ENCODE assay signal across 16 cellular contexts in the genomic region with DNA sequence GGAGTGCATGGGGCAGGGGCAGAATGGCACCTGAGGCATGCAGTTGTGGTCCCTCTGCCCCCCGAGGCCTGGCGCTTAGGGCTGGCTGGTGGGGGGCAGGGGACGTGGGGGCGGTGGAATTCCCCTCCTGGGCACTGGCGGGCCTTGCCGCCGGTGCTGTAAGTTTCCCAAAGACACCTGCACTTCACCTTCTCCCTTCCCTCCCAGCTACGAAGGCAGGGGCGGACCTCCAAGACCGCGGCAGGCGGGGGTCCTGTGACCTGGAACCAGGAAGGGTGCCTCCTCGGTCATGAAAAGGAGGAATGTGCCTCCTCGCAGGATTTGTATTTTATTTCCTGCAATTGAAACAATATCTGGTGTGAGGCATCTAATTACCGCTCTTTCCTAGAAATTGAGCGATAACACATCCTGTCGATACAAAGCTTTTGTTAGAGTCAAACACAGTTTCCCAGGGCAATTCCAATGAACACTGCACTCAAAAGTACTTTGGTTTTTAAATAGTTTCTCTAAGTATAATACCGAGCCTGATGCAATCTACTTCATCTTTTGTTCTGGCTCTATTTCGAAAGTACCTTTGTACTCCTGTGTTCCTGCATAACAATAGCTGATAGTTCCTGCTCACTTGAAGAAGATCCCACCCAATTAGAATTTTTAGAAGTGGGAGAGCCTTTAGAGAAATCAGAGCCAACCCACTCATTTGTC. TPM values are rescaled to one million over a fixed set of nuclear protein-coding genes. Genes with fewer than 3 reads are reported as not detected.
"Had no signal": no experiment of that assay in that cellular context is flagged by ENCODE, and none has a peak within 500 bp of the region (broad histone marks: within the 10 kb centered on the region; RNA-seq: fewer than 3 reads in every experiment).

No MANE protein-coding gene starts in this region.

- H3K27ac ChIP-seq: foreskin keratinocyte, left lung had no signal

- H3K36me3 ChIP-seq: left lung had no signal

- H3K4me1 Mint-ChIP-seq: activated CD4-positive, alpha-beta T cell treated with anti-CD3 and anti-CD28 coated beads for 36 hours; stimulated activated naive CD8-positive, alpha-beta T cell treated with anti-CD3 and anti-CD28 coated beads, Interleukin-15, amount 100 ng/mL, for 72 hours had no signal

- H3K27me3 ChIP-seq: foreskin keratinocyte had no signal

- H3K9me3 Mint-ChIP-seq: activated naive CD4-positive, alpha-beta T cell treated with anti-CD3 and anti-CD28 coated beads, Interleukin-2, amount 50 U/mL, for 72 hours; activated T-helper 1 cell treated with anti-CD3 and anti-CD28 coated beads, Interleukin-12 subunit alpha, Interleukin-12 subunit beta, Interleukin-2, Interleukin-4 antibody, amounts not matched to agents 30 ng/mL and 10 ng/mL and 1 ng/mL, durations not matched to agents 14 hours and 24 hours and 36 hours; stimulated activated naive CD8-positive, alpha-beta T cell treated with anti-CD3 and anti-CD28 coated beads, Interleukin-15, amount 100 ng/mL, for 72 hours; T-helper 2 cell treated with Interferon-gamma antibody and Interleukin-4, amounts not matched to agents 5 μg/mL and 100 μg/mL, for 36 hours; type B pancreatic cell had no signal

- H3K4me3 Mint-ChIP-seq: activated CD4-positive, alpha-beta T cell treated with anti-CD3 and anti-CD28 coated beads for 36 hours; activated T-helper 1 cell treated with anti-CD3 and anti-CD28 coated beads, Interleukin-12 subunit alpha, Interleukin-12 subunit beta, Interleukin-2, Interleukin-4 antibody, amounts not matched to agents 30 ng/mL and 10 ng/mL and 1 ng/mL, durations not matched to agents 14 hours and 24 hours and 36 hours; nephron progenitor cell; stimulated activated naive CD8-positive, alpha-beta T cell treated with anti-CD3 and anti-CD28 coated beads, Interleukin-15, amount 100 ng/mL, for 72 hours; T-helper 2 cell treated with Interferon-gamma antibody and Interleukin-4, amounts not matched to agents 5 μg/mL and 100 μg/mL, for 36 hours; type B pancreatic cell had no signal

- H3K9me3 ChIP-seq: left lung had no signal

- DNase-seq: activated CD4-positive, alpha-beta T cell treated with anti-CD3 and anti-CD28 coated beads for 36 hours; activated CD4-positive, alpha-beta T cell treated with anti-CD3 and anti-CD28 coated beads, Interleukin-2, amount 50 U/mL, for 48 hours; activated gamma-delta T cell treated with Interleukin-2 at 50 U/mL for 16 hours; foreskin keratinocyte; left lung; mammary epithelial cell; nephron progenitor cell; small intestine; stimulated activated CD4-positive, alpha-beta T cell treated with anti-CD3 and anti-CD28 coated beads, Interleukin-15, amount 100 ng/mL, for 24 hours; stimulated activated CD4-positive, alpha-beta T cell treated with anti-CD3 and anti-CD28 coated beads, Interleukin-2, amount 100 ng/mL, for 48 hours; stimulated activated naive CD8-positive, alpha-beta T cell treated with anti-CD3 and anti-CD28 coated beads, Interleukin-15, amount 100 ng/mL, for 72 hours had no signal

- H3K4me3 ChIP-seq: left lung had no signal

- H3K36me3 Mint-ChIP-seq: activated naive CD4-positive, alpha-beta T cell treated with anti-CD3 and anti-CD28 coated beads, Interleukin-2, amount 50 U/mL, for 72 hours; type B pancreatic cell had no signal

- ATAC-seq: activated CD4-positive, alpha-beta T cell treated with anti-CD3 and anti-CD28 coated beads for 36 hours; activated naive CD4-positive, alpha-beta T cell treated with anti-CD3 and anti-CD28 coated beads, Interleukin-2, amount 50 U/mL, for 72 hours; foreskin keratinocyte; left lung; stimulated activated naive CD8-positive, alpha-beta T cell treated with anti-CD3 and anti-CD28 coated beads, Interleukin-15, amount 100 ng/mL, for 72 hours had no signal

- H3K4me1 ChIP-seq: foreskin keratinocyte, left lung had no signal

- H3K27ac Mint-ChIP-seq: activated CD4-positive, alpha-beta T cell treated with anti-CD3 and anti-CD28 coated beads for 36 hours; activated naive CD4-positive, alpha-beta T cell treated with anti-CD3 and anti-CD28 coated beads, Interleukin-2, amount 50 U/mL, for 72 hours; activated T-helper 1 cell treated with anti-CD3 and anti-CD28 coated beads, Interleukin-12 subunit alpha, Interleukin-12 subunit beta, Interleukin-2, Interleukin-4 antibody, amounts not matched to agents 30 ng/mL and 10 ng/mL and 1 ng/mL, durations not matched to agents 14 hours and 24 hours and 36 hours; stimulated activated naive CD8-positive, alpha-beta T cell treated with anti-CD3 and anti-CD28 coated beads, Interleukin-15, amount 100 ng/mL, for 72 hours; T-helper 2 cell treated with Interferon-gamma antibody and Interleukin-4, amounts not matched to agents 5 μg/mL and 100 μg/mL, for 36 hours had no signal

RNA-seq across cellular contexts. Expression of a gene that starts 12.3 kb away (rescaled TPM):
- total RNA-seq: activated CD4-positive, alpha-beta T cell treated with anti-CD3 and anti-CD28 coated beads for 36 hours; activated T-helper 1 cell treated with anti-CD3 and anti-CD28 coated beads, Interleukin-12 subunit alpha, Interleukin-12 subunit beta, Interleukin-2, Interleukin-4 antibody, amounts not matched to agents 30 ng/mL and 10 ng/mL and 1 ng/mL, durations not matched to agents 14 hours and 24 hours and 36 hours; epithelial cell of proximal tubule had no signal
